ENCODE assay signal across 8 cellular contexts in the genomic region with DNA sequence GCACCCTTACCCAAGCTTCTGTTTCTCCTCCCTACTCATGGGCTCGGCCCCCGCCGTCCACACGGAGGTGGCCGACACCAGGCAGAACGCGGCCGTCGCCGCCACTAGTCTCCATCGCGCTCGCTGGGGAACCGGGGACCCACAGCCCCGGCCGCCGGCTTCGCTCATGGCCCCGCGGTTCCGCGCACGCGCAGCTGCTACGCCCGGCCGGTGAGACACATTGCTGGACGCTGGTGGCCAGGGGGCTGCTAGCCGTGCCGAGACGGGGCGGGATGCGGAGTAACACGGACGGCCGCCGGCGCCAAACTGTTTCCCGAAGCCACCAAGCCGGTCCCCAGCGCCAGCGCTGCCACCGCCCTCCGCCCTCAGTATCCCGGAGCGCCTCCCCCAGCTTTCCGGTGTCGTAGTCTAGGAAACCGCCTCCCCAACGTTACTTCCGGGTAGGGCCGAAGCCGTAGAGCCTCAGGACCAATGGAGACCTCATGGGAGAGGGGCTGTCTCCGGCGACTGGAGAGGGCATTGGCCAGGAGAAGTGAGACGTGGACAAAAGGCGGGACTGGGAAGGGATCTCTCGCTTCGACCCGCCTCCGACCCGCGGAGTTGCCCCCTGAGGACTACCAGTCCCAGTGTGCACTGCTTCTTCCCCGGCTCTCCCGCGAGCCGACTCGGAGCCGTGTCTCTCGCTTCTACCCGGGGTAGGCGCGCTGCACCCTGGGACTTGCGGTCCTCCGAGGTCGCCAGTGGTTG. TPM values are rescaled to one million over a fixed set of nuclear protein-coding genes. Genes with fewer than 3 reads are reported as not detected.
DNase-seq lines count a peak whose midpoint lies in the region; ATAC-seq, FAIRE-seq and TF ChIP-seq lines count a peak whose summit lies in the region.

A gene with protein sequence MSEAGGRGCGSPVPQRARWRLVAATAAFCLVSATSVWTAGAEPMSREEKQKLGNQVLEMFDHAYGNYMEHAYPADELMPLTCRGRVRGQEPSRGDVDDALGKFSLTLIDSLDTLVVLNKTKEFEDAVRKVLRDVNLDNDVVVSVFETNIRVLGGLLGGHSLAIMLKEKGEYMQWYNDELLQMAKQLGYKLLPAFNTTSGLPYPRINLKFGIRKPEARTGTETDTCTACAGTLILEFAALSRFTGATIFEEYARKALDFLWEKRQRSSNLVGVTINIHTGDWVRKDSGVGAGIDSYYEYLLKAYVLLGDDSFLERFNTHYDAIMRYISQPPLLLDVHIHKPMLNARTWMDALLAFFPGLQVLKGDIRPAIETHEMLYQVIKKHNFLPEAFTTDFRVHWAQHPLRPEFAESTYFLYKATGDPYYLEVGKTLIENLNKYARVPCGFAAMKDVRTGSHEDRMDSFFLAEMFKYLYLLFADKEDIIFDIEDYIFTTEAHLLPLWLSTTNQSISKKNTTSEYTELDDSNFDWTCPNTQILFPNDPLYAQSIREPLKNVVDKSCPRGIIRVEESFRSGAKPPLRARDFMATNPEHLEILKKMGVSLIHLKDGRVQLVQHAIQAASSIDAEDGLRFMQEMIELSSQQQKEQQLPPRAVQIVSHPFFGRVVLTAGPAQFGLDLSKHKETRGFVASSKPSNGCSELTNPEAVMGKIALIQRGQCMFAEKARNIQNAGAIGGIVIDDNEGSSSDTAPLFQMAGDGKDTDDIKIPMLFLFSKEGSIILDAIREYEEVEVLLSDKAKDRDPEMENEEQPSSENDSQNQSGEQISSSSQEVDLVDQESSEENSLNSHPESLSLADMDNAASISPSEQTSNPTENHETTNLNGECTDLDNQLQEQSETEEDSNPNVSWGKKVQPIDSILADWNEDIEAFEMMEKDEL (minus strand): TSS at position 380 of the 747 bp plus-strand sequence. CDS start 212 bp downstream, at position 168.

- no peaks in the 10 kb centered on the region for H3K79me2 ChIP-seq in parathyroid adenoma

- DNase-seq in GM12891 (ENCODE audit: insufficient read length, low spot score) (peak; percentile 87), NCI-H1436 treated with DMSO at 0.1 percent for 48 hours (lab: John Stamatoyannopoulos, UW) (peak; percentile 96), T-cell (peak; percentile 89 to 100 (median 98)), cardiac muscle cell (ENCODE audit: low read depth in 1 of 2, low spot score in 1 of 2) (peak; percentile 99 to 100), tibial nerve (ENCODE audit: low spot score in 2 of 2) (peak; percentile 93 to 95)

- peaks cover 6% of the 10 kb centered on the region for H3K27me3 ChIP-seq in cardiac muscle cell
- H3K27me3 ChIP-seq in parathyroid adenoma (ENCODE audit: control insufficient read depth, insufficient read depth, low read length): no peaks in the 10 kb centered on the region
- no peaks in the 10 kb centered on the region for H3K27me3 ChIP-seq in tibial nerve

- H3K36me3 Mint-ChIP-seq in T-cell: no peaks in the 10 kb centered on the region

- H3K27me3 Mint-ChIP-seq in T-cell: no peaks in the 10 kb centered on the region

- POLR2A ChIA-PET in T-cell (lab: Charles Lee): interaction anchor here (0.5 to 4.5 kb wide), 7 partner anchors 12 to 1734 kb away, joined by 3 to 27 read pairs (median 4); a partner anchor contains a TSS

- peak within 1 kb of the TSS; percentile 84 for H3K9ac ChIP-seq in parathyroid adenoma

- H2AFZ ChIP-seq in parathyroid adenoma: peak within 1 kb of the TSS; percentile 95

- no peaks in the 10 kb centered on the region for H3K36me3 ChIP-seq in cardiac muscle cell
- H3K36me3 ChIP-seq in parathyroid adenoma (ENCODE audit: control insufficient read depth, insufficient read depth, low read length): no peaks in the 10 kb centered on the region
- no peaks in the 10 kb centered on the region for H3K36me3 ChIP-seq in tibial nerve

- CTCF ChIA-PET in T-cell (lab: Charles Lee): interaction anchor here (0.5 to 1.6 kb wide), 6 partner anchors 9 to 1621 kb away, joined by 3 to 6 read pairs (median 4); a partner anchor contains a TSS

- H3K27ac ChIP-seq in adipose tissue (ENCODE audit: low read depth, low read length): peak within 1 kb of the TSS; percentile 97
- H3K27ac ChIP-seq in cardiac muscle cell: peak within 1 kb of the TSS; percentile 55
- peak within 1 kb of the TSS; percentile 86 for H3K27ac ChIP-seq in parathyroid adenoma
- peak within 1 kb of the TSS; percentile 79 to 96 (median 92) for H3K27ac ChIP-seq in tibial nerve

- H3K4me2 ChIP-seq in parathyroid adenoma (ENCODE audit: low read length): peak within 1 kb of the TSS; percentile 79

- peak within 1 kb of the TSS; percentile 83 to 90 (median 88) for H3K4me3 Mint-ChIP-seq in T-cell

- H3K4me1 ChIP-seq in cardiac muscle cell (ENCODE audit: low read depth) (peaks cover 5% of the 10 kb centered on the region), parathyroid adenoma (peaks cover 4% of the 10 kb centered on the region), tibial nerve (peaks cover 0 to 29% (median 9%) of the 10 kb centered on the region in 4 donors)

- no peaks in the 10 kb centered on the region for H3K9me3 Mint-ChIP-seq in T-cell

- peak within 1 kb of the TSS; percentile 75 for H3K4me3 ChIP-seq in cardiac muscle cell
- peak within 1 kb of the TSS; percentile 79 for H3K4me3 ChIP-seq in parathyroid adenoma (ENCODE audit: low read depth, low read length)
- peak within 1 kb of the TSS; percentile 67 to 100 (median 86) for H3K4me3 ChIP-seq in tibial nerve

- peak; percentile 99 for FAIRE-seq in GM12891 (lab: Jason Lieb, UNC)

- peaks cover 41 to 54% (median 50%) of the 10 kb centered on the region in 3 donors for H3K4me1 Mint-ChIP-seq in T-cell

- TF ChIP-seq CTCF in cardiac muscle cell (IDR thresholded peaks at IDR 0.05; ENCODE audit: low read depth, low read length) (no peak), parathyroid adenoma (IDR thresholded peaks at IDR 0.05) (no peak), tibial nerve (IDR thresholded peaks at IDR 0.05) (peak in 2 of 5 experiments; percentile 30 to 39)

- no peaks in the 10 kb centered on the region for H3K9me3 ChIP-seq in cardiac muscle cell (ENCODE audit: low read depth)
- H3K9me3 ChIP-seq in parathyroid adenoma (ENCODE audit: control insufficient read depth, low read length): no peaks in the 10 kb centered on the region
- H3K9me3 ChIP-seq in tibial nerve: no peaks in the 10 kb centered on the region

- ATAC-seq in HG02840 (IDR thresholded peaks at IDR 0.05; ENCODE audit: low FRiP score, unreplicated experiment): peak; percentile 93
- ATAC-seq in T-cell (replicated peaks in 1 of 4): peak; percentile 92 to 95 (median 93)

- peak within 1 kb of the TSS; percentile 75 to 88 for H3K27ac Mint-ChIP-seq in T-cell

- 0 to 1% (median 1%) methylated on average over 73 to 76 of the region's 76 CpGs for WGBS in adipose tissue, 3 donors
- 0 to 1% methylated on average over 49 to 53 of the region's 76 CpGs for WGBS in tibial nerve, 2 donors

- TF ChIP-seq POLR2A in GM12891 (IDR thresholded peaks at IDR 0.05; ENCODE audit: low read depth, low read length): peak; percentile 83
- peak; percentile 94 to 95 for TF ChIP-seq POLR2A in tibial nerve (IDR thresholded peaks at IDR 0.05)

- TF ChIP-seq EP300 in tibial nerve (IDR thresholded peaks at IDR 0.05): peak; percentile 57 to 96

TF ChIP-seq in GM12891, 5 proteins besides CTCF, POLR2A, EP300 and RAD21:
- TF ChIP-seq POLR2AphosphoS5 (IDR thresholded peaks at IDR 0.05; ENCODE audit: low read depth, low read length) (peak; percentile 84), POU2F2 (IDR thresholded peaks at IDR 0.05; ENCODE audit: low read depth, low read length) (peak; percentile 31; the same call in 1 of the 2 replicates), SPI1 (IDR thresholded peaks at IDR 0.05; ENCODE audit: low read depth, low read length) (no peak), TAF1 (IDR thresholded peaks at IDR 0.05; ENCODE audit: low read depth, low read length) (peak; percentile 60; the same call in 1 of the 2 replicates)

RNA-seq across cellular contexts. Expression of the gene that starts here (rescaled TPM):
- polyA plus RNA-seq in GM12891 (2012; ENCODE audit: low read depth, missing spikeins): 4.1 TPM
- total RNA-seq in T-cell: 10 to 100 TPM; 21.0 to 44.1 (median 39.1) TPM
- polyA plus RNA-seq in adipose tissue: 10 to 100 TPM; 10.3 to 15.8 (median 11.8) TPM
- total RNA-seq in cardiac muscle cell: 26.1 and 36.7 TPM in 2 replicates
- polyA plus RNA-seq in cardiac muscle cell: 14.6 and 15.6 TPM in 2 replicates
- 10 to 100 TPM; 33.0 to 57.3 (median 39.0) TPM for total RNA-seq in tibial nerve

Comparison
In these comparisons a context has a peak if more than half of its experiments do, and no peak if none do; other contexts are left out.
1. Peak in every context shown above with its lines: DNase-seq, ATAC-seq, H3K4me3 ChIP-seq and H3K27ac ChIP-seq.